In the genomic region with DNA sequence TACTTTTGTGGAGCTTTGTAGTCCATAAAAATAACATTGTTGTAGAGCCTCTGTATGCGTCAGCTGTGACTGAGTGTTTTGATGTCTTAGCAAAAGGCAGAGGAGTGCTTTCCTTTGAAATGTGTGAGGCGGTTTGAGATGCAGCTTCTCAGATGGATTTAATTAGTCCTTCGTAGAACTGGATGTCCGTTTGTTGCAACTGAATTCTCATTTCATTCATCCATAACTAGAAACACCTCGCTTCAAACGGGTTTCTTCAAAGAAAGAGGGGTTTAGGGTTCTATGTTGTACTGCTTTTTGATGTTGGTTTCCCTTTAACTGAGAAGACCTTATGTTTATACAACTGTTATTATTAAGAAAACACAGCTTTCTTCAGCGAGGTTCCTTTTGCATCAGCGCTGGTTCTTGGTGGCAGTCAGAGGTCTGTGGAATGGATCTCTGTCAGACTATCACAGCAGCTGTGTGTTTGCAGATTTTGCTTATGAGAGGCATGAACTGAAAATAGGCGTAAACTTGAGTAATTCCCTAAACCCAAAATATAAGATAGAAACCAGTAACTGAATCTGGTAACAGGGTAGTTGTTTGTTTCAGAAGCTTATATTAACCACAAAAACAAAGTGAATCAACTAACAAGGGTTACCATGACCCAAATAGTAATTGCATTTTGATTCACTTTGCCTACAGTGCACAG, we compare ENCODE assay signal across 9 cellular contexts.
DNase-seq lines count a peak whose midpoint lies in the region; ATAC-seq and TF ChIP-seq lines count a peak whose summit lies in the region.
"Had no signal": no experiment of that assay in that cellular context is flagged by ENCODE, and none has a peak within 500 bp of the region (broad histone marks: within the 10 kb centered on the region; RNA-seq: fewer than 3 reads in every experiment).

No MANE protein-coding gene starts in this region.

- H3K9me3 ChIP-seq in uterus (no peaks in the 10 kb centered on the region), lower lobe of right lung (no peaks in the 10 kb centered on the region)

- H3K4me1 ChIP-seq in uterus (peaks cover 0 to 4% of the 10 kb centered on the region in 2 donors), lower lobe of right lung (peaks cover 15% of the 10 kb centered on the region)

- H3K27me3 ChIP-seq in dorsolateral prefrontal cortex, result no peaks in the 10 kb centered on the region
- no peaks in the 10 kb centered on the region for H3K27me3 ChIP-seq in uterus
- no peaks in the 10 kb centered on the region for H3K27me3 ChIP-seq in lower lobe of right lung (ENCODE audit: low read depth)
- H3K27me3 ChIP-seq: cardiac muscle cell had no signal

- H3K27ac ChIP-seq in dorsolateral prefrontal cortex (peak overlapping the region in 30 of 59 donors; percentile 0 to 73 (median 40)), uterus (peak overlapping the region; percentile 79 to 84), lower lobe of right lung (no peak overlapping the region)
- H3K27ac ChIP-seq: cardiac muscle cell had no signal

- TF ChIP-seq POLR2A in uterus (IDR thresholded peaks at IDR 0.05), result no peak

- H3K36me3 ChIP-seq in uterus (no peaks in the 10 kb centered on the region), lower lobe of right lung (no peaks in the 10 kb centered on the region)
- H3K36me3 ChIP-seq: cardiac muscle cell had no signal

- intact Hi-C loops in dorsolateral prefrontal cortex (cut with DNase I) (no loop called here), uterus (cut with DNase I; ENCODE audit: low total_unique reads) (no loop called here), lower lobe of right lung (cut with DNase I) (no loop called here)

- TF ChIP-seq CTCF in dorsolateral prefrontal cortex (IDR thresholded peaks at IDR 0.05 in 54 of 56, conservative IDR thresholded peaks at IDR 0.05 in 2 of 56; ENCODE audit: low read depth in 1 of 56, partially characterized antibody in 56 of 56) (no peak), uterus (IDR thresholded peaks at IDR 0.05) (no peak), lower lobe of right lung (IDR thresholded peaks at IDR 0.05) (no peak)

- peak; percentile 63 for ATAC-seq in activated CD4-positive, CD25-positive, alpha-beta regulatory T cell treated with anti-CD3 and anti-CD28 coated beads, Interleukin-2, amount 50 U/mL, for 24 hours
- ATAC-seq in GM21528 (IDR thresholded peaks at IDR 0.05; ENCODE audit: low FRiP score, unreplicated experiment) (peak; percentile 95), lower lobe of right lung (no peak)

- no peak for DNase-seq in activated CD4-positive, CD25-positive, alpha-beta regulatory T cell (lab: John Stamatoyannopoulos, UW)
- peak; percentile 55 for DNase-seq in HT1080 (ENCODE audit: low read depth)
- no peak for DNase-seq in dorsolateral prefrontal cortex
- DNase-seq in uterus, result peak in 1 of 2 donors; percentile 37
- no peak for DNase-seq in KG1 (lab: John Stamatoyannopoulos, UW)
- no peak for DNase-seq in lower lobe of right lung

- peak overlapping the region in 20 of 59 donors; percentile 1 to 41 (median 18) for H3K4me3 ChIP-seq in dorsolateral prefrontal cortex
- no peak overlapping the region for H3K4me3 ChIP-seq in uterus
- no peak overlapping the region for H3K4me3 ChIP-seq in lower lobe of right lung
- H3K4me3 ChIP-seq: cardiac muscle cell had no signal

Comparison
In these comparisons a context has a peak if more than half of its experiments do, and no peak if none do; other contexts are left out.
1. ATAC-seq: peak in activated CD4-positive, CD25-positive, alpha-beta regulatory T cell treated with anti-CD3 and anti-CD28 coated beads, Interleukin-2, amount 50 U/mL, for 24 hours (2 of 2) and GM21528 (single experiment); none in lower lobe of right lung (0 of 2).